In the genomic region with DNA sequence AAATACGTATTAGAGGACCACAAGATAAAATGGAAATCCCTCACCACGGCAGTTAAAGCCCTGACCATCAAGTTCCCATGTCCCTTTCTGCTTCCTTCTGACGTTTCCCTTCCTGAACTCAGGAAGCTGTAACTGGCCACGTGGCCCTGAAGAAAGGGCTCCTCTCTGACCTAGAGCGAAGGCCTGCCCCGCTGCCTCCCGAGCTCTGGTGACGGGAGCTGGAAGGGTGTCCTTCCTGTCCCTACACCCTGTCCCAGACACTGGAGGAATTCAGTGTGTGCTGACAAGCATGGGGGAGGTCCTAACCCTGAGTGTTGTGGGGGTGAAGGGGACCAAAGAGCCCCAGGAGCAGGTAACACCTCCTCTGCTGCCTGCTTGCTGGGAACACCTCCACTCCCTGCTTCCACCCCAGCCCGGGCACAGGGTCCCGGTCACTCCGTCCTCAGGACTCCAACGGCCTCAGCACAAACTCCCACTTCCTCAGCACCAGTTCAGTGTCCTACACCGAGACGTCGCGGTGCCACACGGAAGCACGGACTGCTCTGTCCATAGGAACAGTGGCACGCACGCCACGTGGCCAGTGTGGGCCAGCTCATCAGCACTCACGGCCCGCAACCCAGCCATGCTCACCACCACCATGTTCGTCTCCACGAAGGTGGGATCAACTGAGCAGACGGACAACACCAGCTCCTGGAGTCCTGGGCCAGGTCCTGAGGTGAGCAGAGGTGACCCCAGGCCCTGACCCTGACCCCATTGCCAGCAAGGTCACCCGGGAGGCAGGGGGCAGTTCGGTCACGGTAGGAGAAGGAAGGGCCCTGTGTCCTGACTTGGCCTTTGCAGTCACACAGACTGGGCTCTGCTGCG, we compare ENCODE assay signal across 29 cellular contexts. TPM values are rescaled to one million over a fixed set of nuclear protein-coding genes. Genes with fewer than 3 reads are reported as not detected.
DNase-seq lines count a peak whose midpoint lies in the region; ATAC-seq, FAIRE-seq and TF ChIP-seq lines count a peak whose summit lies in the region.
"Had no signal": no experiment of that assay in that cellular context is flagged by ENCODE, and none has a peak within 500 bp of the region (broad histone marks: within the 10 kb centered on the region; RNA-seq: fewer than 3 reads in every experiment).

No MANE protein-coding gene starts in this region.

- H4K91ac ChIP-seq in neuronal stem cell (ENCODE audit: low read depth, low read length, poor library complexity) = peak overlapping the region; percentile 72

- peak overlapping the region; percentile 100 for H2BK12ac ChIP-seq in neuronal stem cell (ENCODE audit: low read length)

- TF ChIP-seq CTCF in left ventricle myocardium inferior (IDR thresholded peaks at IDR 0.05; ENCODE audit: borderline replicate concordance) (no peak), esophagus muscularis mucosa (IDR thresholded peaks at IDR 0.05) (no peak)

- TF ChIP-seq POLR2A in esophagus muscularis mucosa (IDR thresholded peaks at IDR 0.05; ENCODE audit: low read depth) = no peak

- H2AFZ ChIP-seq in neuronal stem cell (ENCODE audit: low read length) = no peak overlapping the region

- H3K79me1 ChIP-seq in neuronal stem cell (ENCODE audit: low read depth, low read length) = peaks cover 1% of the 10 kb centered on the region

- H3K14ac ChIP-seq in neuronal stem cell (ENCODE audit: low read length) = peak overlapping the region; percentile 94

- H2AK5ac ChIP-seq in neuronal stem cell (ENCODE audit: low read depth, low read length) = peak overlapping the region; percentile 97

- ATAC-seq in Right ventricle myocardium superior (ENCODE audit: poor library complexity) = no peak
- peak in 1 of 2 donors; percentile 31 for ATAC-seq in right cardiac atrium
- ATAC-seq: activated T-cell treated with anti-CD3 and anti-CD28 coated beads, Interleukin-2, amount 50 U/mL, for 72 hours; esophagus mucosa; GM12878; mucosa of descending colon; T-cell had no signal

- no peak overlapping the region for H3K4me2 ChIP-seq in neuronal stem cell (ENCODE audit: insufficient read depth, low read length, poor library complexity, severe bottlenecking)

- H3K9me3 ChIP-seq in left ventricle myocardium inferior (replicated peaks) (no peaks in the 10 kb centered on the region), right cardiac atrium (ENCODE audit: control insufficient read depth, low read length) (no peaks in the 10 kb centered on the region), neuronal stem cell (replicated peaks in 1 of 2; ENCODE audit: control insufficient read depth in 2 of 2, insufficient read depth in 1 of 2, low read depth in 1 of 2, low read length in 2 of 2) (peaks cover 0 to 2% of the 10 kb centered on the region in 2 donors), esophagus muscularis mucosa (no peaks in the 10 kb centered on the region)
- H3K9me3 ChIP-seq: ascending aorta, mucosa of descending colon had no signal

- H3K27me3 ChIP-seq in left ventricle myocardium inferior (ENCODE audit: low read depth) (no peaks in the 10 kb centered on the region), right cardiac atrium (ENCODE audit: control insufficient read depth, insufficient read depth) (no peaks in the 10 kb centered on the region), neuronal stem cell (ENCODE audit: control insufficient read depth in 3 of 3, insufficient read depth in 3 of 3, low read depth in 1 of 3, low read length in 3 of 3) (no peaks in the 10 kb centered on the region), esophagus muscularis mucosa (peaks cover 0 to 13% (median 0%) of the 10 kb centered on the region in 4 donors)
- H3K27me3 ChIP-seq: ascending aorta, SJCRH30 had no signal

- H3K23ac ChIP-seq in neuronal stem cell (ENCODE audit: low read depth, low read length, poor library complexity) = peak overlapping the region; percentile 97

- H3K4ac ChIP-seq in neuronal stem cell (ENCODE audit: low read length) = peak overlapping the region; percentile 76

- H3K4me3 ChIP-seq in left ventricle myocardium inferior = no peak overlapping the region
- no peak overlapping the region for H3K4me3 ChIP-seq in right cardiac atrium (ENCODE audit: low read length)
- H3K4me3 ChIP-seq in neuronal stem cell (ENCODE audit: low read length in 2 of 2) = peak overlapping the region in 1 of 2 donors; percentile 46
- no peak overlapping the region for H3K4me3 ChIP-seq in esophagus muscularis mucosa
- H3K4me3 ChIP-seq: ascending aorta, GM12878, mucosa of descending colon, SJCRH30 had no signal

- peak; percentile 50 for FAIRE-seq in urothelium cell line (lab: Jason Lieb, UNC)
- FAIRE-seq: frontal cortex, GM12878 had no signal

- no peak overlapping the region for H2BK120ac ChIP-seq in neuronal stem cell (ENCODE audit: low read depth, low read length)

- TF ChIP-seq EP300 in esophagus muscularis mucosa (IDR thresholded peaks at IDR 0.05) = no peak

- peak overlapping the region; percentile 98 for H2BK15ac ChIP-seq in neuronal stem cell (ENCODE audit: low read length)

- H3K36me3 ChIP-seq in left ventricle myocardium inferior (no peaks in the 10 kb centered on the region), neuronal stem cell (replicated peaks in 1 of 2; ENCODE audit: control insufficient read depth in 2 of 2, insufficient read depth in 2 of 2, low read length in 2 of 2) (no peaks in the 10 kb centered on the region), esophagus muscularis mucosa (no peaks in the 10 kb centered on the region)
- H3K36me3 ChIP-seq: ascending aorta, SJCRH30 had no signal

- DNase-seq in left ventricle myocardium inferior (no peak), Right ventricle myocardium superior (no peak), right cardiac atrium (peak in 2 of 3 donors; percentile 29 to 65), neuronal stem cell (ENCODE audit: low spot score) (no peak), urothelium cell line (ENCODE audit: low spot score) (no peak), SHP77 (lab: John Stamatoyannopoulos, UW) (no peak), A172 (ENCODE audit: low spot score) (no peak), esophagus muscularis mucosa (ENCODE audit: extremely low spot score) (no peak)
- DNase-seq: activated CD4-positive, alpha-beta T cell treated with anti-CD3 and anti-CD28 coated beads for 48 hours; activated naive CD4-positive, alpha-beta T cell treated with anti-CD3 and anti-CD28 coated beads, Interleukin-2, amount 50 U/mL, for 16 hours; activated T-cell treated with anti-CD3 and anti-CD28 coated beads, Interleukin-2, amount 50 U/mL, for 72 hours; COR-L47; DMS79 treated with DMSO at 0.1 percent for 48 hours; mucosa of descending colon; NCI-H1092 treated with DMSO at 0.1 percent for 48 hours; NCI-H2029 treated with DMSO at 0.1 percent for 48 hours; OCI-M1; SJCRH30; stimulated activated CD4-positive, alpha-beta T cell treated with anti-CD3 and anti-CD28 coated beads, Interleukin-4, amount 100 ng/mL, for 1 hour; T-cell had no signal

- peak overlapping the region; percentile 85 for H3K18ac ChIP-seq in neuronal stem cell (ENCODE audit: low read length)

- H4K8ac ChIP-seq in neuronal stem cell (ENCODE audit: low read depth, low read length) = peak overlapping the region; percentile 17

- H3K4me1 ChIP-seq in left ventricle myocardium inferior = peaks cover 12% of the 10 kb centered on the region
- no peaks in the 10 kb centered on the region for H3K4me1 ChIP-seq in right cardiac atrium (ENCODE audit: control insufficient read depth, insufficient read depth, low read length)
- H3K4me1 ChIP-seq in neuronal stem cell (ENCODE audit: control insufficient read depth in 2 of 2, insufficient read depth in 1 of 2, low read depth in 1 of 2, low read length in 2 of 2) = peaks cover 4 to 17% of the 10 kb centered on the region in 2 donors
- peaks cover 8 to 28% (median 20%) of the 10 kb centered on the region in 4 donors for H3K4me1 ChIP-seq in esophagus muscularis mucosa
- H3K4me1 ChIP-seq: ascending aorta, SJCRH30 had no signal

- intact Hi-C loops in left ventricle myocardium inferior (cut with micrococcal nuclease) (no loop called here), Right ventricle myocardium superior (cut with DNase I) (loop anchor here (2.0 kb wide), 1 partner anchor 175 kb away; no protein-coding TSS in a partner anchor), right cardiac atrium (cut with DNase I) (loop anchor here in 1 of 4 donors (2.0 kb wide), 1 partner anchor 177 kb away; no protein-coding TSS in a partner anchor), esophagus muscularis mucosa (cut with DNase I) (no loop called here)

- WGBS in right cardiac atrium = 72% methylated on average over 30 of the region's 30 CpGs
- no CpG with 5 or more reads among the region's 30 CpGs for WGBS in neuronal stem cell (ENCODE audit: extremely low coverage in 2 of 2, insufficient read length in 2 of 2, insufficient replicate concordance in 1 of 2), 2 donors
- WGBS in esophagus muscularis mucosa = 81% methylated on average over 11 of the region's 30 CpGs

- H3K27ac ChIP-seq in left ventricle myocardium inferior (replicated peaks) (peak overlapping the region; percentile 12), right cardiac atrium (ENCODE audit: low read length) (peak overlapping the region; percentile 37), neuronal stem cell (replicated peaks; ENCODE audit: low read length) (no peak overlapping the region), esophagus muscularis mucosa (replicated peaks in 1 of 4) (peak overlapping the region in 1 of 4 donors; percentile 27)
- H3K27ac ChIP-seq: ascending aorta, SJCRH30 had no signal

- H2BK5ac ChIP-seq in neuronal stem cell (ENCODE audit: low read length) = no peak overlapping the region

- peak overlapping the region; percentile 70 for H3K9ac ChIP-seq in neuronal stem cell (ENCODE audit: low read depth, low read length, poor library complexity)

RNA-seq across cellular contexts. Expression of a gene that starts 16.9 kb away (rescaled TPM):
- total RNA-seq in left ventricle myocardium inferior (not detected), Right ventricle myocardium superior (not detected), right cardiac atrium (not detected), esophagus muscularis mucosa (not detected)
- polyA plus RNA-seq in right cardiac atrium = not detected
- not detected for polyA plus RNA-seq in neuronal stem cell (2013, experiment 1 of 2)
- not detected for polyA plus RNA-seq in neuronal stem cell (2013, experiment 2 of 2)
- not detected in 2 replicates for total RNA-seq in A172 (2014; rRNA removed; shearing (Covaris generic))
- total RNA-seq: A673; activated T-cell treated with anti-CD3 and anti-CD28 coated beads, Interleukin-2, amount 50 U/mL, for 72 hours; ascending aorta; esophagus mucosa; frontal cortex; GM12878; mucosa of descending colon; progenitor cell of endocrine pancreas; T-cell; ureter had no signal
- polyA plus RNA-seq: BJ, GM12878, neural cell had no signal

RNA-seq across cellular contexts. Expression of a gene that starts 34.2 kb away (rescaled TPM):
- total RNA-seq in left ventricle myocardium inferior (0.69 TPM), Right ventricle myocardium superior (1.7 TPM), right cardiac atrium (1 to 10 TPM in 2 of 4 donors, under 1 TPM in 1, not detected in 1; 0.17 to 1.3 (median 1.1) TPM), esophagus muscularis mucosa (1 to 10 TPM in 1 of 4 donors, under 1 TPM in 2, not detected in 1; under 0.01 to 2.0 (median 0.13) TPM)
- 0.29 TPM for polyA plus RNA-seq in right cardiac atrium
- polyA plus RNA-seq in neuronal stem cell (2013, experiment 1 of 2) = 118 TPM
- polyA plus RNA-seq in neuronal stem cell (2013, experiment 2 of 2) = 125 TPM
- 174 and 237 TPM in 2 replicates for total RNA-seq in A172 (2014; rRNA removed; shearing (Covaris generic))

Comparison
In these comparisons a context has a peak if more than half of its experiments do, and no peak if none do; other contexts are left out.
1. DNase-seq: peak in right cardiac atrium (2 of 3); none in left ventricle myocardium inferior (single experiment), Right ventricle myocardium superior (single experiment), neuronal stem cell (single experiment), urothelium cell line (single experiment), SHP77 (0 of 2), A172 (single experiment) and esophagus muscularis mucosa (single experiment).
2. RNA of a gene that starts 34.2 kb away (total RNA-seq): 174 to 237 TPM in A172; 1.7 TPM in Right ventricle myocardium superior (single experiment), 0.17 to 1.3 TPM in right cardiac atrium, 0.69 TPM in left ventricle myocardium inferior (single experiment) and under 0.01 to 2.0 TPM in esophagus muscularis mucosa; every median in the first group is over 10 times any median in the second.